ENCODE assay signal across 31 cellular contexts in the genomic region with DNA sequence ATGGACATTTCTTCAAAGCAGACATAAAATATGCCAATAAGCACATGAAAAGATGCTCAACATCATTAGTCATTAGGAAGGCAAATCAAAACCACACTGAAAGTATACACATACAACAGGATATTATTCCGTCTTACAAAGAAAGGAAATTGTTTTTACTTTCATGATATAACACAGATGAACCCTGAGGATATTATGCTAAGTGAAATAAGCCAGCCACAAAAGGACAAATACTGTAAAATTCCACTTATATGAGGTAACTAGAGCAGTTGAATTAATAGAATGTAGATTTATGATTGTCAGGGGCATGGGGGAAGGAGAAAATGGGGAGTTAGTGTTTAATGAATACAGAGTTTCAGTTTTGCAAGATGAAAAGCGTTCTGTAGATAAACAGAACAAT. TPM values are rescaled to one million over a fixed set of nuclear protein-coding genes. Genes with fewer than 3 reads are reported as not detected.
DNase-seq lines count a peak whose midpoint lies in the region; ATAC-seq, FAIRE-seq and TF ChIP-seq lines count a peak whose summit lies in the region.
"Had no signal": no experiment of that assay in that cellular context is flagged by ENCODE, and none has a peak within 500 bp of the region (broad histone marks: within the 10 kb centered on the region; RNA-seq: fewer than 3 reads in every experiment).

No MANE protein-coding gene starts in this region.

- peak overlapping the region; percentile 49 for H3K4me2 ChIP-seq in endothelial cell of umbilical vein (ENCODE audit: insufficient read depth, low read length)
- H3K4me2 ChIP-seq: BLaER1 treated with 17β-estradiol and CSF1 and Interleukin-3, amounts not matched to agents 10 nM and 100 nM had no signal

- no peaks in the 10 kb centered on the region for H4K20me1 ChIP-seq in endothelial cell of umbilical vein (replicated peaks; ENCODE audit: control insufficient read depth, extremely low read depth, insufficient read depth, low read length)
- H4K20me1 ChIP-seq: BLaER1 treated with 17β-estradiol and CSF1 and Interleukin-3, amounts not matched to agents 10 nM and 100 nM had no signal

- H3K27ac Mint-ChIP-seq in memory B cell: peak overlapping the region; percentile 19
- H3K27ac Mint-ChIP-seq in activated CD8-positive, alpha-beta T cell treated with anti-CD3 and anti-CD28 coated beads for 36 hours: no peak overlapping the region
- peak overlapping the region in 1 of 9 donors; percentile 55 for H3K27ac Mint-ChIP-seq in naive thymus-derived CD4-positive, alpha-beta T cell
- H3K27ac Mint-ChIP-seq: activated CD4-positive, alpha-beta T cell treated with anti-CD3 and anti-CD28 coated beads, Interleukin-2, amount 10 ng/mL, durations not matched to agents 7 days and 5 days; activated naive CD8-positive, alpha-beta T cell treated with anti-CD3 and anti-CD28 coated beads, Interleukin-2, amount 50 U/mL, for 24 hours; immature natural killer cell; stimulated activated memory B cell treated with anti-CD40 and anti-IgM and Interleukin-4, amounts not matched to agents 10 μg/mL and 1 μg/mL and 100 μg/mL, for 72 hours had no signal

- POLR2A ChIA-PET in endothelial cell of umbilical vein (lab: Charles Lee): no interaction called here
- POLR2A ChIA-PET in activated CD8-positive, alpha-beta T cell treated with anti-CD3 and anti-CD28 coated beads for 36 hours (lab: Charles Lee): no interaction called here
- POLR2A ChIA-PET in naive thymus-derived CD4-positive, alpha-beta T cell (lab: Charles Lee): no interaction called here

- intact Hi-C loops in endothelial cell of umbilical vein (cut with micrococcal nuclease) (loop anchor here (1.0 kb wide), 3 partner anchors 8 to 71 kb away; a partner anchor contains a TSS), left ventricle myocardium superior (cut with micrococcal nuclease) (no loop called here), stomach (cut with DNase I; ENCODE audit: low total_unique reads) (no loop called here)
- intact Hi-C loops in activated CD8-positive, alpha-beta T cell treated with anti-CD3 and anti-CD28 coated beads for 36 hours (cut with micrococcal nuclease): no loop called here
- intact Hi-C loops in naive thymus-derived CD4-positive, alpha-beta T cell (cut with micrococcal nuclease): no loop called here

- TF ChIP-seq CTCF in endothelial cell of umbilical vein (IDR thresholded peaks at IDR 0.05; ENCODE audit: extremely low read depth in 1 of 2, insufficient read depth in 1 of 2, low read depth in 1 of 2, low read length in 2 of 2) (no peak), stomach (IDR thresholded peaks at IDR 0.05) (no peak)
- TF ChIP-seq CTCF in activated CD8-positive, alpha-beta T cell treated with anti-CD3 and anti-CD28 coated beads for 36 hours (IDR thresholded peaks at IDR 0.05): no peak

- no TSS peak for BruUV-seq in endothelial cell of umbilical vein (replicated peaks; lab: Mats Ljungman, UMichigan)

- CTCF ChIA-PET in endothelial cell of umbilical vein (lab: Charles Lee): no interaction called here
- CTCF ChIA-PET in activated CD8-positive, alpha-beta T cell treated with anti-CD3 and anti-CD28 coated beads for 36 hours (lab: Charles Lee): no interaction called here
- CTCF ChIA-PET in naive thymus-derived CD4-positive, alpha-beta T cell (lab: Charles Lee): no interaction called here

- H3K9me3 ChIP-seq in endothelial cell of umbilical vein (replicated peaks; ENCODE audit: control insufficient read depth, insufficient read depth, low read length) (no peaks in the 10 kb centered on the region), stomach (no peaks in the 10 kb centered on the region)
- H3K9me3 ChIP-seq in naive thymus-derived CD4-positive, alpha-beta T cell (ENCODE audit: control insufficient read depth in 2 of 3, low read length in 3 of 3): no peaks in the 10 kb centered on the region
- H3K9me3 ChIP-seq: gastrocnemius medialis, left lung, upper lobe of right lung had no signal

- DNase-seq in EH (ENCODE audit: low read depth) (peak; percentile 87), SK-MEL-5 (ENCODE audit: low read depth, low spot score) (peak; percentile 38), endothelial cell of umbilical vein (ENCODE audit: low read depth, low spot score) (peak; percentile 80), memory B cell (ENCODE audit: low spot score in 2 of 2) (no peak), left ventricle myocardium superior (no peak), stomach (no peak)
- no peak for DNase-seq in activated CD8-positive, alpha-beta T cell treated with anti-CD3 and anti-CD28 coated beads for 36 hours
- no peak for DNase-seq in naive thymus-derived CD4-positive, alpha-beta T cell
- DNase-seq: ACHN; activated CD4-positive, alpha-beta T cell treated with anti-CD3 and anti-CD28 coated beads, Interleukin-2, amount 10 ng/mL, durations not matched to agents 7 days and 5 days; activated naive CD8-positive, alpha-beta T cell treated with anti-CD3 and anti-CD28 coated beads, Interleukin-2, amount 50 U/mL, for 24 hours; activated T-cell treated with anti-CD3 and anti-CD28 coated beads, Interleukin-2, amount 50 U/mL, for 48 hours; DND-41; gastrocnemius medialis; hypothalamus; immature natural killer cell; KG1; left lung; NCI-H1436 treated with DMSO at 0.1 percent for 48 hours; NCI-H2107; posterior cingulate gyrus; stimulated activated CD4-positive, alpha-beta T cell treated with anti-CD3 and anti-CD28 coated beads, Interleukin-12 subunit alpha, Interleukin-12 subunit beta, amount 100 ng/mL, for 4 hours; stimulated activated CD4-positive, alpha-beta T cell treated with anti-CD3 and anti-CD28 coated beads, Interleukin-4, amount 100 ng/mL, for 4 hours; upper lobe of right lung had no signal

- peaks cover 38% of the 10 kb centered on the region for H3K79me2 ChIP-seq in endothelial cell of umbilical vein (ENCODE audit: control insufficient read depth, insufficient read depth, low read length)

- H3K27me3 ChIP-seq in endothelial cell of umbilical vein (ENCODE audit: control insufficient read depth in 2 of 2, insufficient read depth in 2 of 2, low read length in 2 of 2) (no peaks in the 10 kb centered on the region), stomach (no peaks in the 10 kb centered on the region)
- no peaks in the 10 kb centered on the region for H3K27me3 ChIP-seq in naive thymus-derived CD4-positive, alpha-beta T cell (ENCODE audit: control insufficient read depth in 2 of 2, insufficient read depth in 2 of 2, low read length in 2 of 2)
- H3K27me3 ChIP-seq: BLaER1 treated with 17β-estradiol and CSF1 and Interleukin-3, amounts not matched to agents 10 nM and 100 nM; gastrocnemius medialis; left lung; upper lobe of right lung had no signal

- H3K4me3 ChIP-seq in endothelial cell of umbilical vein (replicated peaks in 1 of 3; ENCODE audit: insufficient read depth in 1 of 3, low read depth in 1 of 3, low read length in 3 of 3) (no peak overlapping the region), stomach (no peak overlapping the region)
- H3K4me3 ChIP-seq in naive thymus-derived CD4-positive, alpha-beta T cell (ENCODE audit: low read length): no peak overlapping the region
- H3K4me3 ChIP-seq: BLaER1 treated with 17β-estradiol and CSF1 and Interleukin-3, amounts not matched to agents 10 nM and 100 nM; gastrocnemius medialis; left lung; upper lobe of right lung had no signal

- H3K4me1 Mint-ChIP-seq in memory B cell: peaks cover 17% of the 10 kb centered on the region
- peaks cover 32% of the 10 kb centered on the region for H3K4me1 Mint-ChIP-seq in activated CD8-positive, alpha-beta T cell treated with anti-CD3 and anti-CD28 coated beads for 36 hours (ENCODE audit: low read depth)
- H3K4me1 Mint-ChIP-seq in naive thymus-derived CD4-positive, alpha-beta T cell: peaks cover 15 to 47% (median 27%) of the 10 kb centered on the region in 7 donors

- no peaks in the 10 kb centered on the region for H3K9me3 Mint-ChIP-seq in memory B cell
- H3K9me3 Mint-ChIP-seq in activated CD8-positive, alpha-beta T cell treated with anti-CD3 and anti-CD28 coated beads for 36 hours: no peaks in the 10 kb centered on the region
- no peaks in the 10 kb centered on the region for H3K9me3 Mint-ChIP-seq in naive thymus-derived CD4-positive, alpha-beta T cell
- H3K9me3 Mint-ChIP-seq: activated CD4-positive, alpha-beta T cell treated with anti-CD3 and anti-CD28 coated beads, Interleukin-2, amount 10 ng/mL, durations not matched to agents 7 days and 5 days; activated naive CD8-positive, alpha-beta T cell treated with anti-CD3 and anti-CD28 coated beads, Interleukin-2, amount 50 U/mL, for 24 hours; immature natural killer cell; neural crest cell; stimulated activated memory B cell treated with anti-CD40 and anti-IgM and Interleukin-4, amounts not matched to agents 10 μg/mL and 1 μg/mL and 100 μg/mL, for 72 hours had no signal

- no peaks in the 10 kb centered on the region for H3K27me3 Mint-ChIP-seq in memory B cell
- H3K27me3 Mint-ChIP-seq in activated CD8-positive, alpha-beta T cell treated with anti-CD3 and anti-CD28 coated beads for 36 hours: no peaks in the 10 kb centered on the region
- no peaks in the 10 kb centered on the region for H3K27me3 Mint-ChIP-seq in naive thymus-derived CD4-positive, alpha-beta T cell
- H3K27me3 Mint-ChIP-seq: activated CD4-positive, alpha-beta T cell treated with anti-CD3 and anti-CD28 coated beads, Interleukin-2, amount 10 ng/mL, durations not matched to agents 7 days and 5 days; activated naive CD8-positive, alpha-beta T cell treated with anti-CD3 and anti-CD28 coated beads, Interleukin-2, amount 50 U/mL, for 24 hours; stimulated activated memory B cell treated with anti-CD40 and anti-IgM and Interleukin-4, amounts not matched to agents 10 μg/mL and 1 μg/mL and 100 μg/mL, for 72 hours had no signal

- H3K4me3 Mint-ChIP-seq in memory B cell: no peak overlapping the region
- no peak overlapping the region for H3K4me3 Mint-ChIP-seq in activated CD8-positive, alpha-beta T cell treated with anti-CD3 and anti-CD28 coated beads for 36 hours
- no peak overlapping the region for H3K4me3 Mint-ChIP-seq in naive thymus-derived CD4-positive, alpha-beta T cell
- H3K4me3 Mint-ChIP-seq: activated CD4-positive, alpha-beta T cell treated with anti-CD3 and anti-CD28 coated beads, Interleukin-2, amount 10 ng/mL, durations not matched to agents 7 days and 5 days; activated naive CD8-positive, alpha-beta T cell treated with anti-CD3 and anti-CD28 coated beads, Interleukin-2, amount 50 U/mL, for 24 hours; immature natural killer cell; stimulated activated memory B cell treated with anti-CD40 and anti-IgM and Interleukin-4, amounts not matched to agents 10 μg/mL and 1 μg/mL and 100 μg/mL, for 72 hours had no signal

- no peak for TF ChIP-seq EP300 in stomach (IDR thresholded peaks at IDR 0.05)

- H3K36me3 ChIP-seq in endothelial cell of umbilical vein (ENCODE audit: control insufficient read depth in 2 of 2, extremely low read depth in 1 of 2, insufficient read depth in 2 of 2, low read length in 2 of 2): no peaks in the 10 kb centered on the region
- peaks cover 0 to 8% (median 0%) of the 10 kb centered on the region in 4 donors for H3K36me3 ChIP-seq in stomach
- H3K36me3 ChIP-seq in naive thymus-derived CD4-positive, alpha-beta T cell (ENCODE audit: control insufficient read depth in 2 of 3, insufficient read depth in 3 of 3, low read length in 3 of 3): peaks cover 0 to 5% (median 0%) of the 10 kb centered on the region in 3 experiments
- H3K36me3 ChIP-seq: gastrocnemius medialis, left lung, upper lobe of right lung had no signal

- peak overlapping the region; percentile 1 for H3K9ac ChIP-seq in endothelial cell of umbilical vein (replicated peaks; ENCODE audit: extremely low read depth, insufficient read depth, low read length)
- H3K9ac ChIP-seq: BLaER1 treated with 17β-estradiol and CSF1 and Interleukin-3, amounts not matched to agents 10 nM and 100 nM had no signal

- no peaks in the 10 kb centered on the region for H3K9me1 ChIP-seq in endothelial cell of umbilical vein (replicated peaks; ENCODE audit: control insufficient read depth, extremely low read depth, insufficient read depth, low read length)

- no peak for TF ChIP-seq POLR2A in endothelial cell of umbilical vein (IDR thresholded peaks at IDR 0.05; ENCODE audit: low read depth, low read length)
- TF ChIP-seq POLR2A in stomach (IDR thresholded peaks at IDR 0.05): no peak

- dilution Hi-C loops in endothelial cell of umbilical vein (cut with MboI; ENCODE audit: extremely low pct_ligation_motif_present, low sequenced_read_pairs): no loop called here

- FAIRE-seq in endothelial cell of umbilical vein (lab: Jason Lieb, UNC): peak; percentile 74
- FAIRE-seq: GM12891 had no signal

- peaks cover 27% of the 10 kb centered on the region for H3K4me1 ChIP-seq in endothelial cell of umbilical vein (ENCODE audit: control insufficient read depth, extremely low read depth, insufficient read depth, low read length)
- H3K4me1 ChIP-seq in stomach: peaks cover 0 to 18% (median 17%) of the 10 kb centered on the region in 4 donors
- H3K4me1 ChIP-seq in naive thymus-derived CD4-positive, alpha-beta T cell (ENCODE audit: control insufficient read depth in 2 of 2, insufficient read depth in 2 of 2, low read length in 2 of 2): peaks cover 7 to 9% of the 10 kb centered on the region in 2 donors

- H3K27ac ChIP-seq in endothelial cell of umbilical vein (ENCODE audit: insufficient read depth, low read depth, low read length) (peak overlapping the region; percentile 67), stomach (no peak overlapping the region)
- H3K27ac ChIP-seq in naive thymus-derived CD4-positive, alpha-beta T cell (ENCODE audit: low read depth, low read length): no peak overlapping the region
- H3K27ac ChIP-seq: BLaER1 treated with 17β-estradiol and CSF1 and Interleukin-3, amounts not matched to agents 10 nM and 100 nM; gastrocnemius medialis; left lung; RWPE1; upper lobe of right lung had no signal

- H3K36me3 Mint-ChIP-seq in memory B cell: peaks cover 8% of the 10 kb centered on the region
- H3K36me3 Mint-ChIP-seq in activated CD8-positive, alpha-beta T cell treated with anti-CD3 and anti-CD28 coated beads for 36 hours (ENCODE audit: low read depth): peaks cover 39% of the 10 kb centered on the region
- H3K36me3 Mint-ChIP-seq in naive thymus-derived CD4-positive, alpha-beta T cell: peaks cover 6 to 36% (median 13%) of the 10 kb centered on the region in 5 donors

- no peak overlapping the region for H2AFZ ChIP-seq in endothelial cell of umbilical vein (ENCODE audit: low read depth, low read length)

- 84 to 90% (median 88%) methylated on average over 2 of the region's 2 CpGs for WGBS in stomach, 5 donors

- ATAC-seq in memory B cell (ENCODE audit: low read depth): no peak
- no peak for ATAC-seq in activated CD8-positive, alpha-beta T cell treated with anti-CD3 and anti-CD28 coated beads for 36 hours
- ATAC-seq in left ventricle myocardium superior: no peak
- ATAC-seq in naive thymus-derived CD4-positive, alpha-beta T cell: no peak
- ATAC-seq: activated naive CD8-positive, alpha-beta T cell treated with anti-CD3 and anti-CD28 coated beads, Interleukin-2, amount 50 U/mL, for 24 hours; gastrocnemius medialis; left lung; sciatic nerve; stimulated activated memory B cell treated with anti-CD40 and anti-IgM and Interleukin-4, amounts not matched to agents 10 μg/mL and 1 μg/mL and 100 μg/mL, for 72 hours; upper lobe of right lung had no signal

- in situ Hi-C loops in SK-MEL-5 (cut with HindIII; ENCODE audit: low pct_unique_long_range_greater_than_20kb, low sequenced_read_pairs): no loop called here

RNA-seq across cellular contexts. Expression of a gene that starts 4.2 kb away (rescaled TPM):
- 17.5 and 20.1 TPM in 2 replicates for total RNA-seq in SK-MEL-5 (2014; rRNA removed; shearing (Covaris generic))
- 10.3 and 24.8 TPM in 2 replicates for polyA plus RNA-seq in SK-MEL-5 (2015; cell fraction: cytosol; rRNA removed)
- polyA plus RNA-seq in SK-MEL-5 (2015; cell fraction: nucleus; rRNA removed): 46.8 and 60.9 TPM in 2 replicates
- total RNA-seq in endothelial cell of umbilical vein (34.2 and 37.5 TPM in 2 replicates), left ventricle myocardium superior (11.7 TPM), stomach (10 to 100 TPM in 2 of 5 donors, 1 to 10 TPM in 1, not detected in 2; 7.9 to 27.7 (median 12.2) TPM)
- polyA plus RNA-seq in endothelial cell of umbilical vein (17.4 and 30.2 TPM in 2 replicates), stomach (10 to 100 TPM in 2 of 3 donors, 1 to 10 TPM in 1; 9.3 to 30.1 (median 11.9) TPM)
- polyA plus RNA-seq in endothelial cell of umbilical vein (2011; cell fraction: cytosol; rRNA removed): 41.6 and 54.9 TPM in 2 replicates
- polyA plus RNA-seq in endothelial cell of umbilical vein (2011; cell fraction: nucleus; rRNA removed): 24.8 and 51.2 TPM in 2 replicates
- 22.8 and 34.0 TPM in 2 replicates for polyA plus RNA-seq in endothelial cell of umbilical vein (2012)
- polyA minus RNA-seq in endothelial cell of umbilical vein: 11.3 and 16.2 TPM in 2 replicates
- polyA minus RNA-seq in endothelial cell of umbilical vein (2011; cell fraction: cytosol; rRNA and poly(A)+ RNA removed): 6.9 TPM
- polyA minus RNA-seq in endothelial cell of umbilical vein (2011; cell fraction: nucleus; rRNA and poly(A)+ RNA removed): 11.8 TPM in 2 replicates
- 10 to 100 TPM; 33.9 to 38.6 TPM for total RNA-seq in activated CD8-positive, alpha-beta T cell treated with anti-CD3 and anti-CD28 coated beads for 36 hours
- total RNA-seq in naive thymus-derived CD4-positive, alpha-beta T cell: 10 to 100 TPM; 11.8 to 39.5 (median 31.2) TPM
- polyA plus RNA-seq in naive thymus-derived CD4-positive, alpha-beta T cell: 10 to 100 TPM; 17.5 to 17.9 TPM

RNA-seq across cellular contexts. Expression of a gene that starts 8.4 kb away (rescaled TPM):
- total RNA-seq in SK-MEL-5 (2014; rRNA removed; shearing (Covaris generic)): 10.9 and 11.1 TPM in 2 replicates
- polyA plus RNA-seq in SK-MEL-5 (2015; cell fraction: cytosol; rRNA removed): 5.4 and 8.8 TPM in 2 replicates
- 14.4 and 23.1 TPM in 2 replicates for polyA plus RNA-seq in SK-MEL-5 (2015; cell fraction: nucleus; rRNA removed)
- total RNA-seq in endothelial cell of umbilical vein (14.6 and 16.5 TPM in 2 replicates), left ventricle myocardium superior (19.1 TPM), stomach (10 to 100 TPM in 4 of 5 donors, 1 to 10 TPM in 1; 9.3 to 53.2 (median 36.8) TPM)
- polyA plus RNA-seq in endothelial cell of umbilical vein (4.6 and 4.8 TPM in 2 replicates), stomach (10 to 100 TPM in 1 of 3 donors, 1 to 10 TPM in 2; 7.2 to 13.4 (median 8.3) TPM)
- polyA plus RNA-seq in endothelial cell of umbilical vein (2011; cell fraction: cytosol; rRNA removed): 4.8 and 5.3 TPM in 2 replicates
- polyA plus RNA-seq in endothelial cell of umbilical vein (2011; cell fraction: nucleus; rRNA removed): 17.2 and 19.0 TPM in 2 replicates
- polyA plus RNA-seq in endothelial cell of umbilical vein (2012): 7.7 and 8.2 TPM in 2 replicates
- polyA minus RNA-seq in endothelial cell of umbilical vein: 20.0 and 27.1 TPM in 2 replicates
- polyA minus RNA-seq in endothelial cell of umbilical vein (2011; cell fraction: cytosol; rRNA and poly(A)+ RNA removed): 10.9 TPM
- polyA minus RNA-seq in endothelial cell of umbilical vein (2011; cell fraction: nucleus; rRNA and poly(A)+ RNA removed): 19.0 and 23.3 TPM in 2 replicates
- total RNA-seq in activated CD8-positive, alpha-beta T cell treated with anti-CD3 and anti-CD28 coated beads for 36 hours: 10 to 100 TPM; 26.8 to 29.0 TPM
- 10 to 100 TPM; 19.9 to 26.7 (median 20.5) TPM for total RNA-seq in naive thymus-derived CD4-positive, alpha-beta T cell
- polyA plus RNA-seq in naive thymus-derived CD4-positive, alpha-beta T cell: 10 to 100 TPM; 11.4 to 15.6 TPM

RNA-seq across cellular contexts. Expression of a gene that starts 9.8 kb away (rescaled TPM):
- 3.9 and 4.6 TPM in 2 replicates for total RNA-seq in SK-MEL-5 (2014; rRNA removed; shearing (Covaris generic))
- polyA plus RNA-seq in SK-MEL-5 (2015; cell fraction: cytosol; rRNA removed): 2.1 and 3.9 TPM in 2 replicates
- 3.4 and 6.1 TPM in 2 replicates for polyA plus RNA-seq in SK-MEL-5 (2015; cell fraction: nucleus; rRNA removed)
- total RNA-seq in endothelial cell of umbilical vein (0.91 and 3.6 TPM in 2 replicates), left ventricle myocardium superior (14.0 TPM), stomach (10 to 100 TPM in 1 of 5 donors, 1 to 10 TPM in 1, under 1 TPM in 1, not detected in 2; 0.37 to 10.4 (median 5.9) TPM)
- polyA plus RNA-seq in endothelial cell of umbilical vein (0.72 and 0.84 TPM in 2 replicates), stomach (1 to 10 TPM; 1.9 to 4.5 (median 3.7) TPM)
- polyA plus RNA-seq in endothelial cell of umbilical vein (2011; cell fraction: cytosol; rRNA removed): 0.78 and 0.90 TPM in 2 replicates
- polyA plus RNA-seq in endothelial cell of umbilical vein (2011; cell fraction: nucleus; rRNA removed): 0.87 and 2.4 TPM in 2 replicates
- 0.68 and 1.5 TPM in 2 replicates for polyA plus RNA-seq in endothelial cell of umbilical vein (2012)
- polyA minus RNA-seq in endothelial cell of umbilical vein: 1.00 and 1.9 TPM in 2 replicates
- 2.4 TPM for polyA minus RNA-seq in endothelial cell of umbilical vein (2011; cell fraction: cytosol; rRNA and poly(A)+ RNA removed)
- 2.2 and 3.8 TPM in 2 replicates for polyA minus RNA-seq in endothelial cell of umbilical vein (2011; cell fraction: nucleus; rRNA and poly(A)+ RNA removed)
- under 1 TPM; 0.41 to 0.45 TPM for total RNA-seq in activated CD8-positive, alpha-beta T cell treated with anti-CD3 and anti-CD28 coated beads for 36 hours
- total RNA-seq in naive thymus-derived CD4-positive, alpha-beta T cell: 1 to 10 TPM in 1 of 5 experiments, not detected in 4; 1.7 TPM
- under 1 TPM; 0.30 to 0.41 TPM for polyA plus RNA-seq in naive thymus-derived CD4-positive, alpha-beta T cell
- total RNA-seq: mononuclear cell had no signal

RNA-seq across cellular contexts. Expression of a gene that starts 56.9 kb away (rescaled TPM):
- total RNA-seq in SK-MEL-5 (2014; rRNA removed; shearing (Covaris generic)): 54.6 and 57.3 TPM in 2 replicates
- polyA plus RNA-seq in SK-MEL-5 (2015; cell fraction: cytosol; rRNA removed): 64.3 and 67.3 TPM in 2 replicates
- 22.3 and 54.4 TPM in 2 replicates for polyA plus RNA-seq in SK-MEL-5 (2015; cell fraction: nucleus; rRNA removed)
- total RNA-seq in endothelial cell of umbilical vein: 97.0 and 103 TPM in 2 replicates
- 143 and 146 TPM in 2 replicates for polyA plus RNA-seq in endothelial cell of umbilical vein
- 124 and 125 TPM in 2 replicates for polyA plus RNA-seq in endothelial cell of umbilical vein (2011; cell fraction: cytosol; rRNA removed)
- 101 and 104 TPM in 2 replicates for polyA plus RNA-seq in endothelial cell of umbilical vein (2011; cell fraction: nucleus; rRNA removed)
- 71.5 and 81.7 TPM in 2 replicates for polyA plus RNA-seq in endothelial cell of umbilical vein (2012)
- 89.0 and 115 TPM in 2 replicates for polyA minus RNA-seq in endothelial cell of umbilical vein
- 36.6 TPM for polyA minus RNA-seq in endothelial cell of umbilical vein (2011; cell fraction: cytosol; rRNA and poly(A)+ RNA removed)
- 65.0 and 65.2 TPM in 2 replicates for polyA minus RNA-seq in endothelial cell of umbilical vein (2011; cell fraction: nucleus; rRNA and poly(A)+ RNA removed)
- 10 to 100 TPM; 50.5 to 51.9 TPM for total RNA-seq in activated CD8-positive, alpha-beta T cell treated with anti-CD3 and anti-CD28 coated beads for 36 hours
- total RNA-seq in left ventricle myocardium superior: 34.5 TPM
- 100 to 1,000 TPM in 1 of 5 donors, 10 to 100 TPM in 3, 1 to 10 TPM in 1; 5.8 to 182 (median 23.7) TPM for total RNA-seq in stomach
- polyA plus RNA-seq in stomach: 10 to 100 TPM; 27.6 to 32.1 (median 29.1) TPM
- 10 to 100 TPM; 23.8 to 40.7 (median 26.1) TPM for total RNA-seq in naive thymus-derived CD4-positive, alpha-beta T cell
- 10 to 100 TPM; 18.2 to 19.8 TPM for polyA plus RNA-seq in naive thymus-derived CD4-positive, alpha-beta T cell

Comparison
In these comparisons a context has a peak if more than half of its experiments do, and no peak if none do; other contexts are left out.
1. DNase-seq: peak in EH (single experiment), SK-MEL-5 (single experiment) and endothelial cell of umbilical vein (single experiment); none in memory B cell (0 of 2), activated CD8-positive, alpha-beta T cell treated with anti-CD3 and anti-CD28 coated beads for 36 hours (single experiment), left ventricle myocardium superior (single experiment), stomach (single experiment) and naive thymus-derived CD4-positive, alpha-beta T cell (0 of 9).